In genomic region chr17:27558341-27558740, GRCh38 we compare ENCODE assay signal across 16 cellular contexts.
"Had no signal": no experiment of that assay in that cellular context is flagged by ENCODE, and none has a peak within 500 bp of the region (broad histone marks: within the 10 kb centered on the region; RNA-seq: fewer than 3 reads in every experiment).

No MANE protein-coding gene starts in this region.

- H3K27ac Mint-ChIP-seq: activated CD4-positive, alpha-beta T cell treated with anti-CD3 and anti-CD28 coated beads, Interleukin-2, amount 10 ng/mL, durations not matched to agents 7 days and 5 days; activated naive CD4-positive, alpha-beta T cell treated with anti-CD3 and anti-CD28 coated beads, Interleukin-2, amount 10 ng/mL, durations not matched to agents 7 days and 5 days; activated T-helper 2 cell treated with anti-CD3 and anti-CD28 coated beads, Interferon-gamma antibody, Interleukin-2, Interleukin-4, amounts not matched to agents 10 μg/mL and 5 μg/mL and 100 μg/mL, durations not matched to agents 14 hours and 24 hours and 36 hours; memory B cell had no signal

- H3K9me3 ChIP-seq: adrenal gland, left ventricle myocardium inferior, ovary, thyroid gland had no signal

- DNase-seq: activated CD4-positive, alpha-beta T cell treated with anti-CD3 and anti-CD28 coated beads, Interleukin-2, amount 10 ng/mL, durations not matched to agents 7 days and 5 days; activated CD4-positive, CD25-positive, alpha-beta regulatory T cell; activated CD8-positive, alpha-beta memory T cell treated with anti-CD3 and anti-CD28 coated beads for 24 hours; activated naive CD4-positive, alpha-beta T cell treated with anti-CD3 and anti-CD28 coated beads, Interleukin-2, amount 10 ng/mL, durations not matched to agents 7 days and 5 days; adrenal gland; caudate nucleus; cortex of kidney; effector CD8-positive, alpha-beta T cell; left ventricle myocardium inferior; ovary; stimulated activated CD4-positive, alpha-beta T cell treated with anti-CD3 and anti-CD28 coated beads, Interleukin-15, amount 100 ng/mL, for 24 hours; stimulated activated CD4-positive, alpha-beta T cell treated with anti-CD3 and anti-CD28 coated beads, Interleukin-4, amount 100 ng/mL, for 24 hours; T-helper 2 cell; thyroid gland had no signal

- H3K9me3 Mint-ChIP-seq: activated CD4-positive, alpha-beta T cell treated with anti-CD3 and anti-CD28 coated beads, Interleukin-2, amount 10 ng/mL, durations not matched to agents 7 days and 5 days; activated naive CD4-positive, alpha-beta T cell treated with anti-CD3 and anti-CD28 coated beads, Interleukin-2, amount 10 ng/mL, durations not matched to agents 7 days and 5 days; activated T-helper 2 cell treated with anti-CD3 and anti-CD28 coated beads, Interferon-gamma antibody, Interleukin-2, Interleukin-4, amounts not matched to agents 10 μg/mL and 5 μg/mL and 100 μg/mL, durations not matched to agents 14 hours and 24 hours and 36 hours; memory B cell had no signal

- H3K27ac ChIP-seq: ovary had no signal

- H3K4me3 Mint-ChIP-seq: activated CD4-positive, alpha-beta T cell treated with anti-CD3 and anti-CD28 coated beads, Interleukin-2, amount 10 ng/mL, durations not matched to agents 7 days and 5 days; activated naive CD4-positive, alpha-beta T cell treated with anti-CD3 and anti-CD28 coated beads, Interleukin-2, amount 10 ng/mL, durations not matched to agents 7 days and 5 days; memory B cell had no signal

- H3K27me3 Mint-ChIP-seq: activated CD4-positive, alpha-beta T cell treated with anti-CD3 and anti-CD28 coated beads, Interleukin-2, amount 10 ng/mL, durations not matched to agents 7 days and 5 days; activated naive CD4-positive, alpha-beta T cell treated with anti-CD3 and anti-CD28 coated beads, Interleukin-2, amount 10 ng/mL, durations not matched to agents 7 days and 5 days; memory B cell had no signal

- H3K27me3 ChIP-seq: adrenal gland, ovary, thyroid gland had no signal

- H3K4me3 ChIP-seq: adrenal gland, left ventricle myocardium inferior, ovary, thyroid gland had no signal

- H3K36me3 ChIP-seq: adrenal gland, left ventricle myocardium inferior, ovary, thyroid gland had no signal
